ENCODE assay signal across 1 cellular context in the genomic region with DNA sequence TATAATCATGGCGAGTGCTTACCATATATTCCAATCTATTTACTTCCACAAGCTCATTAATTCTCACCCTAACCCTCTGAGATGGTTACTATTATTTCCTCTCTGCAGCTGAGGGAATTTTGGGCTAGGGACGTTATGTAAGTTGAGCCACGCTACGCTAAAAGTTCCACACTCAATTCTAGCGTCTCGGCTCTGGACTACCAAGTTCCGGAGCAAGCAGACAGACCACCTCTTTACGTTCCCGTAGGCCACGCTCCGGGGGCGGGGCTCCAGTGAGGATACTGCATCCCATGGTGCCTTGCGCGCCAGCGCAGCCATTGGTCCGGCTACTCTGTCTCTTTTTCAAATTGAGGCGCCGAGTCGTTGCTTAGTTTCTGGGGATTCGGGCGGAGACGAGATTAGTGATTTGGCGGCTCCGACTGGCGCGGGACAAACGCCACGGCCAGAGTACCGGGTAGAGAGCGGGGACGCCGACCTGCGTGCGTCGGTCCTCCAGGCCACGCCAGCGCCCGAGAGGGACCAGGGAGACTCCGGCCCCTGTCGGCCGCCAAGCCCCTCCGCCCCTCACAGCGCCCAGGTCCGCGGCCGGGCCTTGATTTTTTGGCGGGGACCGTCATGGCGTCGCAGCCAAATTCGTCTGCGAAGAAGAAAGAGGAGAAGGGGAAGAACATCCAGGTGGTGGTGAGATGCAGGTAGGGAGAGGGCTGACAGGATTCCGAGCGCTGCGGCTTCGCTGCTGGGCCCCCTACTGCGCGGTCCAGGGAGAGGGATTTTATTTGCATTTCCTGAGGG.
TF ChIP-seq lines count a peak whose summit lies in the region.

A gene (plus strand): TSS at position 370 of the 792 bp plus-strand sequence. CDS start 246 bp downstream, at position 616.

TF ChIP-seq in HepG2, 621 proteins besides CTCF, POLR2A, EP300 and RAD21 (continued from another document and continues in another):
- TF ChIP-seq, protein P1, sequence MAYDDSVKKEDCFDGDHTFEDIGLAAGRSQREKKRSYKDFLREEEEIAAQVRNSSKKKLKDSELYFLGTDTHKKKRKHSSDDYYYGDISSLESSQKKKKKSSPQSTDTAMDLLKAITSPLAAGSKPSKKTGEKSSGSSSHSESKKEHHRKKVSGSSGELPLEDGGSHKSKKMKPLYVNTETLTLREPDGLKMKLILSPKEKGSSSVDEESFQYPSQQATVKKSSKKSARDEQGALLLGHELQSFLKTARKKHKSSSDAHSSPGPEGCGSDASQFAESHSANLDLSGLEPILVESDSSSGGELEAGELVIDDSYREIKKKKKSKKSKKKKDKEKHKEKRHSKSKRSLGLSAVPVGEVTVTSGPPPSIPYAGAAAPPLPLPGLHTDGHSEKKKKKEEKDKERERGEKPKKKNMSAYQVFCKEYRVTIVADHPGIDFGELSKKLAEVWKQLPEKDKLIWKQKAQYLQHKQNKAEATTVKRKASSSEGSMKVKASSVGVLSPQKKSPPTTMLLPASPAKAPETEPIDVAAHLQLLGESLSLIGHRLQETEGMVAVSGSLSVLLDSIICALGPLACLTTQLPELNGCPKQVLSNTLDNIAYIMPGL (CRISPR knock-in tag; IDR thresholded peaks at IDR 0.05; ENCODE audit: borderline replicate concordance in 1 of 2, low read depth in 1 of 2), result peak; percentile 72 to 77
- TF ChIP-seq, protein P2, sequence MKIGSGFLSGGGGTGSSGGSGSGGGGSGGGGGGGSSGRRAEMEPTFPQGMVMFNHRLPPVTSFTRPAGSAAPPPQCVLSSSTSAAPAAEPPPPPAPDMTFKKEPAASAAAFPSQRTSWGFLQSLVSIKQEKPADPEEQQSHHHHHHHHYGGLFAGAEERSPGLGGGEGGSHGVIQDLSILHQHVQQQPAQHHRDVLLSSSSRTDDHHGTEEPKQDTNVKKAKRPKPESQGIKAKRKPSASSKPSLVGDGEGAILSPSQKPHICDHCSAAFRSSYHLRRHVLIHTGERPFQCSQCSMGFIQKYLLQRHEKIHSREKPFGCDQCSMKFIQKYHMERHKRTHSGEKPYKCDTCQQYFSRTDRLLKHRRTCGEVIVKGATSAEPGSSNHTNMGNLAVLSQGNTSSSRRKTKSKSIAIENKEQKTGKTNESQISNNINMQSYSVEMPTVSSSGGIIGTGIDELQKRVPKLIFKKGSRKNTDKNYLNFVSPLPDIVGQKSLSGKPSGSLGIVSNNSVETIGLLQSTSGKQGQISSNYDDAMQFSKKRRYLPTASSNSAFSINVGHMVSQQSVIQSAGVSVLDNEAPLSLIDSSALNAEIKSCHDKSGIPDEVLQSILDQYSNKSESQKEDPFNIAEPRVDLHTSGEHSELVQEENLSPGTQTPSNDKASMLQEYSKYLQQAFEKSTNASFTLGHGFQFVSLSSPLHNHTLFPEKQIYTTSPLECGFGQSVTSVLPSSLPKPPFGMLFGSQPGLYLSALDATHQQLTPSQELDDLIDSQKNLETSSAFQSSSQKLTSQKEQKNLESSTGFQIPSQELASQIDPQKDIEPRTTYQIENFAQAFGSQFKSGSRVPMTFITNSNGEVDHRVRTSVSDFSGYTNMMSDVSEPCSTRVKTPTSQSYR (CRISPR knock-in tag; IDR thresholded peaks at IDR 0.05; ENCODE audit: borderline replicate concordance), result no peak
- peak; percentile 65 for TF ChIP-seq MEF2D (CRISPR knock-in tag; IDR thresholded peaks at IDR 0.05)
- TF ChIP-seq IRF2 (CRISPR knock-in tag; IDR thresholded peaks at IDR 0.05), result peak; percentile 78; the same call in 1 of the 2 replicates
- TF ChIP-seq, protein P3, sequence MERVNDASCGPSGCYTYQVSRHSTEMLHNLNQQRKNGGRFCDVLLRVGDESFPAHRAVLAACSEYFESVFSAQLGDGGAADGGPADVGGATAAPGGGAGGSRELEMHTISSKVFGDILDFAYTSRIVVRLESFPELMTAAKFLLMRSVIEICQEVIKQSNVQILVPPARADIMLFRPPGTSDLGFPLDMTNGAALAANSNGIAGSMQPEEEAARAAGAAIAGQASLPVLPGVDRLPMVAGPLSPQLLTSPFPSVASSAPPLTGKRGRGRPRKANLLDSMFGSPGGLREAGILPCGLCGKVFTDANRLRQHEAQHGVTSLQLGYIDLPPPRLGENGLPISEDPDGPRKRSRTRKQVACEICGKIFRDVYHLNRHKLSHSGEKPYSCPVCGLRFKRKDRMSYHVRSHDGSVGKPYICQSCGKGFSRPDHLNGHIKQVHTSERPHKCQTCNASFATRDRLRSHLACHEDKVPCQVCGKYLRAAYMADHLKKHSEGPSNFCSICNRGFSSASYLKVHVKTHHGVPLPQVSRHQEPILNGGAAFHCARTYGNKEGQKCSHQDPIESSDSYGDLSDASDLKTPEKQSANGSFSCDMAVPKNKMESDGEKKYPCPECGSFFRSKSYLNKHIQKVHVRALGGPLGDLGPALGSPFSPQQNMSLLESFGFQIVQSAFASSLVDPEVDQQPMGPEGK (CRISPR knock-in tag; IDR thresholded peaks at IDR 0.05), result 0 out of 2 replicates have a peak, but pooled peaks have one; percentile 12
- TF ChIP-seq NAIF1 (CRISPR knock-in tag; IDR thresholded peaks at IDR 0.05; ENCODE audit: borderline replicate concordance), result peak; percentile 99
- TF ChIP-seq ZBTB7A (CRISPR knock-in tag; IDR thresholded peaks at IDR 0.05), result 0 out of 2 replicates have a peak, but pooled peaks have one; percentile 45
- TF ChIP-seq NR2C2 (CRISPR knock-in tag; IDR thresholded peaks at IDR 0.05; ENCODE audit: borderline replicate concordance), result peak; percentile 55
- no peak for TF ChIP-seq RBM22 (optimal IDR thresholded peaks at IDR 0.05; ENCODE audit: low read length)
- peak; percentile 58; the same call in 1 of the 2 replicates for TF ChIP-seq PPARG (CRISPR knock-in tag; conservative IDR thresholded peaks at IDR 0.05)
- peak; percentile 57 for TF ChIP-seq ZNF335 (CRISPR knock-in tag; IDR thresholded peaks at IDR 0.05)
- no peak for TF ChIP-seq GTF2F1 (IDR thresholded peaks at IDR 0.05; ENCODE audit: low read length)
- TF ChIP-seq LCORL (IDR thresholded peaks at IDR 0.05), result no peak
- peak; percentile 52 for TF ChIP-seq LCORL (CRISPR knock-in tag; IDR thresholded peaks at IDR 0.05)
- TF ChIP-seq HOXD1 (CRISPR knock-in tag; IDR thresholded peaks at IDR 0.05), result peak; percentile 68; the same call in 1 of the 2 replicates
- TF ChIP-seq, protein P4, sequence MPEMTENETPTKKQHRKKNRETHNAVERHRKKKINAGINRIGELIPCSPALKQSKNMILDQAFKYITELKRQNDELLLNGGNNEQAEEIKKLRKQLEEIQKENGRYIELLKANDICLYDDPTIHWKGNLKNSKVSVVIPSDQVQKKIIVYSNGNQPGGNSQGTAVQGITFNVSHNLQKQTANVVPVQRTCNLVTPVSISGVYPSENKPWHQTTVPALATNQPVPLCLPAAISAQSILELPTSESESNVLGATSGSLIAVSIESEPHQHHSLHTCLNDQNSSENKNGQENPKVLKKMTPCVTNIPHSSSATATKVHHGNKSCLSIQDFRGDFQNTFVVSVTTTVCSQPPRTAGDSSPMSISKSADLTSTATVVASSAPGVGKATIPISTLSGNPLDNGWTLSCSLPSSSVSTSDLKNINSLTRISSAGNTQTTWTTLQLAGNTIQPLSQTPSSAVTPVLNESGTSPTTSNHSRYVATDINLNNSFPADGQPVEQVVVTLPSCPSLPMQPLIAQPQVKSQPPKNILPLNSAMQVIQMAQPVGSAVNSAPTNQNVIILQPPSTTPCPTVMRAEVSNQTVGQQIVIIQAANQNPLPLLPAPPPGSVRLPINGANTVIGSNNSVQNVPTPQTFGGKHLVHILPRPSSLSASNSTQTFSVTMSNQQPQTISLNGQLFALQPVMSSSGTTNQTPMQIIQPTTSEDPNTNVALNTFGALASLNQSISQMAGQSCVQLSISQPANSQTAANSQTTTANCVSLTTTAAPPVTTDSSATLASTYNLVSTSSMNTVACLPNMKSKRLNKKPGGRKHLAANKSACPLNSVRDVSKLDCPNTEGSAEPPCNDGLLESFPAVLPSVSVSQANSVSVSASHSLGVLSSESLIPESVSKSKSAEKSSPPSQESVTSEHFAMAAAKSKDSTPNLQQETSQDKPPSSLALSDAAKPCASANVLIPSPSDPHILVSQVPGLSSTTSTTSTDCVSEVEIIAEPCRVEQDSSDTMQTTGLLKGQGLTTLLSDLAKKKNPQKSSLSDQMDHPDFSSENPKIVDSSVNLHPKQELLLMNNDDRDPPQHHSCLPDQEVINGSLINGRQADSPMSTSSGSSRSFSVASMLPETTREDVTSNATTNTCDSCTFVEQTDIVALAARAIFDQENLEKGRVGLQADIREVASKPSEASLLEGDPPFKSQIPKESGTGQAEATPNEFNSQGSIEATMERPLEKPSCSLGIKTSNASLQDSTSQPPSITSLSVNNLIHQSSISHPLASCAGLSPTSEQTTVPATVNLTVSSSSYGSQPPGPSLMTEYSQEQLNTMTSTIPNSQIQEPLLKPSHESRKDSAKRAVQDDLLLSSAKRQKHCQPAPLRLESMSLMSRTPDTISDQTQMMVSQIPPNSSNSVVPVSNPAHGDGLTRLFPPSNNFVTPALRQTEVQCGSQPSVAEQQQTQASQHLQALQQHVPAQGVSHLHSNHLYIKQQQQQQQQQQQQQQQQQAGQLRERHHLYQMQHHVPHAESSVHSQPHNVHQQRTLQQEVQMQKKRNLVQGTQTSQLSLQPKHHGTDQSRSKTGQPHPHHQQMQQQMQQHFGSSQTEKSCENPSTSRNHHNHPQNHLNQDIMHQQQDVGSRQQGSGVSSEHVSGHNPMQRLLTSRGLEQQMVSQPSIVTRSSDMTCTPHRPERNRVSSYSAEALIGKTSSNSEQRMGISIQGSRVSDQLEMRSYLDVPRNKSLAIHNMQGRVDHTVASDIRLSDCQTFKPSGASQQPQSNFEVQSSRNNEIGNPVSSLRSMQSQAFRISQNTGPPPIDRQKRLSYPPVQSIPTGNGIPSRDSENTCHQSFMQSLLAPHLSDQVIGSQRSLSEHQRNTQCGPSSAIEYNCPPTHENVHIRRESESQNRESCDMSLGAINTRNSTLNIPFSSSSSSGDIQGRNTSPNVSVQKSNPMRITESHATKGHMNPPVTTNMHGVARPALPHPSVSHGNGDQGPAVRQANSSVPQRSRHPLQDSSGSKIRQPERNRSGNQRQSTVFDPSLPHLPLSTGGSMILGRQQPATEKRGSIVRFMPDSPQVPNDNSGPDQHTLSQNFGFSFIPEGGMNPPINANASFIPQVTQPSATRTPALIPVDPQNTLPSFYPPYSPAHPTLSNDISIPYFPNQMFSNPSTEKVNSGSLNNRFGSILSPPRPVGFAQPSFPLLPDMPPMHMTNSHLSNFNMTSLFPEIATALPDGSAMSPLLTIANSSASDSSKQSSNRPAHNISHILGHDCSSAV (CRISPR knock-in tag; IDR thresholded peaks at IDR 0.05; ENCODE audit: borderline replicate concordance), result no peak
- TF ChIP-seq ERF (CRISPR knock-in tag; IDR thresholded peaks at IDR 0.05), result peak; percentile 55; the same call in 1 of the 2 replicates
- 0 out of 2 replicates have a peak, but pooled peaks have one; percentile 61 for TF ChIP-seq SNAPC2 (CRISPR knock-in tag; IDR thresholded peaks at IDR 0.05)
- peak; percentile 45; the same call in 1 of the 2 replicates for TF ChIP-seq ZNF749 (CRISPR knock-in tag; IDR thresholded peaks at IDR 0.05; ENCODE audit: borderline replicate concordance)
- TF ChIP-seq, protein P5, sequence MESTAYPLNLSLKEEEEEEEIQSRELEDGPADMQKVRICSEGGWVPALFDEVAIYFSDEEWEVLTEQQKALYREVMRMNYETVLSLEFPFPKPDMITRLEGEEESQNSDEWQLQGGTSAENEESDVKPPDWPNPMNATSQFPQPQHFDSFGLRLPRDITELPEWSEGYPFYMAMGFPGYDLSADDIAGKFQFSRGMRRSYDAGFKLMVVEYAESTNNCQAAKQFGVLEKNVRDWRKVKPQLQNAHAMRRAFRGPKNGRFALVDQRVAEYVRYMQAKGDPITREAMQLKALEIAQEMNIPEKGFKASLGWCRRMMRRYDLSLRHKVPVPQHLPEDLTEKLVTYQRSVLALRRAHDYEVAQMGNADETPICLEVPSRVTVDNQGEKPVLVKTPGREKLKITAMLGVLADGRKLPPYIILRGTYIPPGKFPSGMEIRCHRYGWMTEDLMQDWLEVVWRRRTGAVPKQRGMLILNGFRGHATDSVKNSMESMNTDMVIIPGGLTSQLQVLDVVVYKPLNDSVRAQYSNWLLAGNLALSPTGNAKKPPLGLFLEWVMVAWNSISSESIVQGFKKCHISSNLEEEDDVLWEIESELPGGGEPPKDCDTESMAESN (CRISPR knock-in tag; conservative IDR thresholded peaks at IDR 0.05), result peak; percentile 67
- TF ChIP-seq ZNF431 (CRISPR knock-in tag; IDR thresholded peaks at IDR 0.05; ENCODE audit: borderline replicate concordance, low read depth), result peak; percentile 38; the same call in 1 of the 2 replicates
- peak; percentile 51; the same call in 1 of the 2 replicates for TF ChIP-seq ZNF343 (CRISPR knock-in tag; IDR thresholded peaks at IDR 0.05)
- TF ChIP-seq ATF7-NPFF (CRISPR knock-in tag; IDR thresholded peaks at IDR 0.05; ENCODE audit: low read depth), result peak; percentile 62; the same call in 1 of the 2 replicates
- TF ChIP-seq SMAD3 (CRISPR knock-in tag; IDR thresholded peaks at IDR 0.05), result 0 out of 2 replicates have a peak, but pooled peaks have one; percentile 14
- peak; percentile 57 for TF ChIP-seq ZNF781 (CRISPR knock-in tag; IDR thresholded peaks at IDR 0.05; ENCODE audit: borderline replicate concordance, not compliant biosample characterization)
- TF ChIP-seq ZNF790 (CRISPR knock-in tag; IDR thresholded peaks at IDR 0.05; ENCODE audit: borderline replicate concordance), result no peak
- TF ChIP-seq TGIF2 (CRISPR knock-in tag; IDR thresholded peaks at IDR 0.05), result peak; percentile 88; the same call in 1 of the 2 replicates
- 0 out of 2 replicates have a peak, but pooled peaks have one; percentile 23 for TF ChIP-seq FOXJ3 (CRISPR knock-in tag; IDR thresholded peaks at IDR 0.05; ENCODE audit: borderline replicate concordance)
- TF ChIP-seq ZZZ3 (CRISPR knock-in tag; IDR thresholded peaks at IDR 0.05; ENCODE audit: borderline replicate concordance), result peak; percentile 68; the same call in 1 of the 2 replicates
- TF ChIP-seq ZNF614 (CRISPR knock-in tag; IDR thresholded peaks at IDR 0.05; ENCODE audit: borderline replicate concordance), result 0 out of 2 replicates have a peak, but pooled peaks have one; percentile 63
- no peak for TF ChIP-seq ZNF256 (CRISPR knock-in tag; conservative IDR thresholded peaks at IDR 0.05)
- TF ChIP-seq, protein P6, sequence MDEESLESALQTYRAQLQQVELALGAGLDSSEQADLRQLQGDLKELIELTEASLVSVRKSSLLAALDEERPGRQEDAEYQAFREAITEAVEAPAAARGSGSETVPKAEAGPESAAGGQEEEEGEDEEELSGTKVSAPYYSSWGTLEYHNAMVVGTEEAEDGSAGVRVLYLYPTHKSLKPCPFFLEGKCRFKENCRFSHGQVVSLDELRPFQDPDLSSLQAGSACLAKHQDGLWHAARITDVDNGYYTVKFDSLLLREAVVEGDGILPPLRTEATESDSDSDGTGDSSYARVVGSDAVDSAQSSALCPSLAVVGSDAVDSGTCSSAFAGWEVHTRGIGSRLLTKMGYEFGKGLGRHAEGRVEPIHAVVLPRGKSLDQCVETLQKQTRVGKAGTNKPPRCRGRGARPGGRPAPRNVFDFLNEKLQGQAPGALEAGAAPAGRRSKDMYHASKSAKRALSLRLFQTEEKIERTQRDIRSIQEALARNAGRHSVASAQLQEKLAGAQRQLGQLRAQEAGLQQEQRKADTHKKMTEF (CRISPR knock-in tag; IDR thresholded peaks at IDR 0.05), result peak; percentile 25
- no peak for TF ChIP-seq SOX13 (IDR thresholded peaks at IDR 0.05)
- TF ChIP-seq SOX13 (CRISPR knock-in tag; conservative IDR thresholded peaks at IDR 0.05 in 1 of 2, IDR thresholded peaks at IDR 0.05 in 1 of 2), result peak in 1 of 2 experiments; percentile 45; a peak in 2 of 4 replicates
